ENCODE assay signal across 26 cellular contexts in the genomic region with DNA sequence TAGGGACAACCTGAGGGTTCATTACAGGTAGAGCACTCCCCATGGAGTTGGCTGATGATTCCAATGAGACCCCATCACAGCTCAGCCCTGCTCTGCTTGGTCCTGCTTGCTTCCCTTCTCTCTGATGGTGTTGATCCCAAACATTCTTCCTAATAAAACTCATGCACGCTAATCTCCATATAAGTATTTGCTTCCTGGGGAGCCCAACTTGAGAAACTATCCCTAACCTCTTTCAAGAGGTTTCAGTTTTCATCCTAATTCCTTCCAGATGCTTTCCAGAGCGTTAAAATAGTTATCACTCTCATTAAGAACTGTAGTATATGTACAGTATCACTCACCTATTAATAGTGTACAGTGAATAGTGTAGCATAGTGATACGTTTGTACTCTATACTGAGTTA.
"Had no signal": no experiment of that assay in that cellular context is flagged by ENCODE, and none has a peak within 500 bp of the region (broad histone marks: within the 10 kb centered on the region; RNA-seq: fewer than 3 reads in every experiment).

No MANE protein-coding gene starts in this region.

- H3K27ac ChIP-seq: colonic mucosa, epithelial cell of prostate, gastrocnemius medialis, neutrophil, parathyroid adenoma, right lobe of liver, testis, tibial artery had no signal

- H3K9me3 Mint-ChIP-seq: dendritic cell treated with granulocyte-macrophage colony-stimulating factor and Interleukin-4, amounts not matched to agents 40 ng/mL and 50 ng/mL, for 4 days; endodermal cell; type B pancreatic cell had no signal

- H3K4me3 ChIP-seq: colonic mucosa, gastrocnemius medialis, lung, right lobe of liver, testis, tibial artery had no signal

- H3K4me3 Mint-ChIP-seq: dendritic cell treated with granulocyte-macrophage colony-stimulating factor and Interleukin-4, amounts not matched to agents 40 ng/mL and 50 ng/mL, for 4 days; endodermal cell; memory B cell; natural killer cell; type B pancreatic cell had no signal

- H3K27me3 Mint-ChIP-seq: dendritic cell treated with granulocyte-macrophage colony-stimulating factor and Interleukin-4, amounts not matched to agents 40 ng/mL and 50 ng/mL, for 4 days; memory B cell; progenitor cell of endocrine pancreas; type B pancreatic cell had no signal

- H3K4me1 ChIP-seq: colonic mucosa, gastrocnemius medialis, right lobe of liver, testis, tibial artery had no signal

- H3K36me3 ChIP-seq: colonic mucosa, gastrocnemius medialis, neutrophil, right lobe of liver, tibial artery had no signal

- H3K27ac Mint-ChIP-seq: dendritic cell treated with granulocyte-macrophage colony-stimulating factor and Interleukin-4, amounts not matched to agents 40 ng/mL and 50 ng/mL, for 4 days; endodermal cell; memory B cell; natural killer cell; progenitor cell of endocrine pancreas; type B pancreatic cell had no signal

- H3K4me1 Mint-ChIP-seq: memory B cell, natural killer cell had no signal

- ATAC-seq: esophagus mucosa, gastrocnemius medialis, natural killer cell, right lobe of liver had no signal

- H3K27me3 ChIP-seq: colonic mucosa, gastrocnemius medialis, neutrophil, right lobe of liver, testis, tibial artery had no signal

- H3K9me3 ChIP-seq: colonic mucosa, gastrocnemius medialis, neutrophil, right lobe of liver, testis, tibial artery had no signal

- H3K36me3 Mint-ChIP-seq: memory B cell, natural killer cell had no signal

- DNase-seq: colonic mucosa; effector CD8-positive, alpha-beta T cell; endodermal cell; foreskin fibroblast; gastrocnemius medialis; head of caudate nucleus; natural killer cell; right lobe of liver; small intestine; stimulated activated CD4-positive, alpha-beta T cell treated with anti-CD3 and anti-CD28 coated beads, Interleukin-12 subunit alpha, Interleukin-12 subunit beta, amount 100 ng/mL, for 4 hours; stimulated activated CD4-positive, alpha-beta T cell treated with anti-CD3 and anti-CD28 coated beads, Interleukin-1b, Interleukin-23, amount 100 ng/mL, for 48 hours; stimulated activated CD4-positive, alpha-beta T cell treated with anti-CD3 and anti-CD28 coated beads, Interleukin-4, amount 100 ng/mL, for 1 hour; stimulated activated CD8-positive, alpha-beta memory T cell treated with anti-CD3 and anti-CD28 coated beads, Interleukin-4, amount 100 ng/mL, for 48 hours; stimulated activated naive CD4-positive, alpha-beta T cell treated with Interleukin-2 at 50 U/mL for 16 hours; substantia nigra; testis; tibial artery had no signal

- H3K9ac ChIP-seq: parathyroid adenoma had no signal
